In genomic region chr9:74951107-74951720, GRCh38 we compare ENCODE assay signal across 8 cellular contexts. TPM values are rescaled to one million over a fixed set of nuclear protein-coding genes. Genes with fewer than 3 reads are reported as not detected.
DNase-seq lines count a peak whose midpoint lies in the region; ATAC-seq, FAIRE-seq and TF ChIP-seq lines count a peak whose summit lies in the region.

No MANE protein-coding gene starts in this region.

- H3K9me3 ChIP-seq in HUES64 (ENCODE audit: insufficient read depth, low read depth, low read length) = no peaks in the 10 kb centered on the region
- no peaks in the 10 kb centered on the region for H3K9me3 ChIP-seq in mucosa of stomach (ENCODE audit: control insufficient read depth, low read length)

- H3K36me3 ChIP-seq in HUES64 (ENCODE audit: insufficient read depth, low read length) = peaks cover 4% of the 10 kb centered on the region; the same call in 1 of the 2 replicates
- no peaks in the 10 kb centered on the region for H3K36me3 ChIP-seq in mucosa of stomach (ENCODE audit: control insufficient read depth, insufficient read depth, low read length)

- 70% methylated on average over 19 of the region's 21 CpGs for WGBS in HUES64

- DNase-seq in cardiac fibroblast (ENCODE audit: low read depth in 2 of 2) = no peak
- DNase-seq in H54 (ENCODE audit: insufficient read length, low spot score) = no peak
- DNase-seq in foreskin melanocyte = no peak

- H3K4me1 ChIP-seq in HUES64 (ENCODE audit: insufficient read depth, low read length) (peaks cover 6% of the 10 kb centered on the region), mucosa of stomach (ENCODE audit: control insufficient read depth, insufficient read depth, low read length) (no peaks in the 10 kb centered on the region)

- TF ChIP-seq POLR2A in H54 (IDR thresholded peaks at IDR 0.05; ENCODE audit: low read depth, low read length) = no peak

- TF ChIP-seq CTCF in 22Rv1 (IDR thresholded peaks at IDR 0.05) (no peak), cardiac fibroblast (IDR thresholded peaks at IDR 0.05; ENCODE audit: low read depth, low read length) (no peak)

- no peak for FAIRE-seq in H54 (lab: Jason Lieb, UNC)

- ATAC-seq in GM19351 (IDR thresholded peaks at IDR 0.05; ENCODE audit: unreplicated experiment) = no peak
- ATAC-seq in GM19455 (IDR thresholded peaks at IDR 0.05; ENCODE audit: unreplicated experiment) = no peak

- H3K27me3 ChIP-seq in HUES64 (ENCODE audit: insufficient read depth, low read length) (no peaks in the 10 kb centered on the region), mucosa of stomach (ENCODE audit: control insufficient read depth, insufficient read depth, low read length) (no peaks in the 10 kb centered on the region)

- H3K4me3 ChIP-seq in HUES64 (ENCODE audit: low read length) (peak overlapping the region; percentile 95), cardiac fibroblast (replicated peaks in 1 of 2; ENCODE audit: low read depth in 2 of 2, low read length in 2 of 2) (peak overlapping the region; percentile 86 to 94), mucosa of stomach (ENCODE audit: low read length) (peak overlapping the region; percentile 82)

- H3K27ac ChIP-seq in 22Rv1 (peak overlapping the region; percentile 98), HUES64 (ENCODE audit: low read depth, low read length) (no peak overlapping the region)

- H3K9ac ChIP-seq in HUES64 (ENCODE audit: low read depth, low read length) = peak overlapping the region; percentile 73
- H3K9ac ChIP-seq in mucosa of stomach (ENCODE audit: low read length) = peak overlapping the region; percentile 95

RNA-seq across cellular contexts. Expression of gene C9orf40, which starts 1.5 kb away (rescaled TPM):
- 4.6 TPM for polyA plus RNA-seq in HUES64 (2013, experiment 1 of 2)
- polyA plus RNA-seq in HUES64 (2013, experiment 2 of 2) = 8.0 TPM
